In the genomic region with DNA sequence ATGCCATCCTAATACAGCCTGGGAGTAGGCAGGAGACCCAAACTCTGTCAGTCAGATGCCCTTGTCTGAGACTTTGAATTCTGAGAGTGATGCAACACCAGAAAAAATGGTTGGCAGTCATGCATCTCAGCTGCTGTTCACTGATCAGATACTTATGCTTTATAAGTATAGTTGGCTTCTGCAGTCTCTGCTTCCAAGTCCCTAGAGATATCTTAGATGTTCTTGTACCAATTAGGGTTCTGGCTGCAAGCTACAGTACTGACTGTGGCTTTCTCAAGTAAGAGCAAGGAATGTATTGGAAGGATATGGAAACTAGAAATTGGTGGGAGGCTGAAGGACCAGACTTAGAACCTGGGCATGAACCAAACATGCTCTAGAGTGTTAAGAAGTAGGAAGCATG, we compare ENCODE assay signal across 30 cellular contexts.
"Had no signal": no experiment of that assay in that cellular context is flagged by ENCODE, and none has a peak within 500 bp of the region (broad histone marks: within the 10 kb centered on the region; RNA-seq: fewer than 3 reads in every experiment).

No MANE protein-coding gene starts in this region.

- H2AFZ ChIP-seq: PC-9 had no signal

- H3K4me3 ChIP-seq: ascending aorta, cardiac muscle cell, PC-9 had no signal

- DNase-seq: activated CD4-positive, alpha-beta memory T cell treated with anti-CD3 and anti-CD28 coated beads, Interleukin-2, amount 10 ng/mL, durations not matched to agents 7 days and 5 days; activated CD4-positive, alpha-beta T cell treated with anti-CD3 and anti-CD28 coated beads for 1 hour; activated CD4-positive, alpha-beta T cell treated with anti-CD3 and anti-CD28 coated beads for 48 hours; activated CD4-positive, CD25-positive, alpha-beta regulatory T cell; activated CD8-positive, alpha-beta memory T cell treated with anti-CD3 and anti-CD28 coated beads for 24 hours; activated CD8-positive, alpha-beta memory T cell treated with anti-CD3 and anti-CD28 coated beads, Interleukin-2, amount 10 ng/mL, durations not matched to agents 7 days and 5 days; activated CD8-positive, alpha-beta memory T cell treated with anti-CD3 and anti-CD28 coated beads, Interleukin-2, amount 50 U/mL, for 48 hours; activated effector memory CD4-positive, alpha-beta T cell treated with Interleukin-2 at 50 U/mL for 16 hours; activated naive CD4-positive, alpha-beta T cell treated with anti-CD3 and anti-CD28 coated beads, Interleukin-2, amount 50 U/mL, for 16 hours; activated naive CD8-positive, alpha-beta T cell treated with anti-CD3 and anti-CD28 coated beads for 36 hours; activated T-cell treated with anti-CD3 and anti-CD28 coated beads, Interleukin-2, amount 50 U/mL, for 48 hours; MM.1S; MV-4-11; NCI-H1092; NCI-H1436 treated with DMSO at 0.1 percent for 48 hours; NCI-H1694 treated with DMSO at 0.1 percent for 48 hours; NCI-H2029; NCI-H345; NCI-H524 treated with DMSO at 0.1 percent for 48 hours; NK-92 treated with Interleukin-12 subunit alpha and Interleukin-12 subunit beta, amount 100 ng/mL, for 24 hours; PC-9; SIG-M5; T1000; WERI-Rb-1 had no signal

- H3K4me1 ChIP-seq: ascending aorta had no signal

- FAIRE-seq: RCC 7860 had no signal

- H3K9me3 ChIP-seq: ascending aorta had no signal

- ATAC-seq: activated CD8-positive, alpha-beta memory T cell treated with anti-CD3 and anti-CD28 coated beads, Interleukin-2, amount 10 ng/mL, durations not matched to agents 7 days and 5 days; Right ventricle myocardium inferior had no signal

- H3K27me3 ChIP-seq: ascending aorta, cardiac muscle cell had no signal

- H3K4me2 ChIP-seq: KMS-11, PC-9 had no signal

- H3K27ac ChIP-seq: ascending aorta, cardiac muscle cell, KMS-11, PC-9, RWPE1, WERI-Rb-1 had no signal

- H3K9ac ChIP-seq: KMS-11 had no signal

- H3K36me3 ChIP-seq: ascending aorta, cardiac muscle cell, WERI-Rb-1 had no signal
